Comparison of ENCODE assay signal across 9 cellular contexts in genomic region chr14:101730626-101731186, GRCh38. TPM values are rescaled to one million over a fixed set of nuclear protein-coding genes. Genes with fewer than 3 reads are reported as not detected.
DNase-seq lines count a peak whose midpoint lies in the region; ATAC-seq and TF ChIP-seq lines count a peak whose summit lies in the region.
"Had no signal": no experiment of that assay in that cellular context is flagged by ENCODE, and none has a peak within 500 bp of the region (broad histone marks: within the 10 kb centered on the region; RNA-seq: fewer than 3 reads in every experiment).

No MANE protein-coding gene starts in this region.

- H3K9ac ChIP-seq in HUES6 (ENCODE audit: low read length) = peak overlapping the region; percentile 67
- H3K9ac ChIP-seq: parathyroid adenoma had no signal

- no peaks in the 10 kb centered on the region for H3K27me3 Mint-ChIP-seq in activated T-helper 1 cell treated with anti-CD3 and anti-CD28 coated beads, Interleukin-12 subunit alpha, Interleukin-12 subunit beta, Interleukin-2, Interleukin-4 antibody, amounts not matched to agents 30 ng/mL and 10 ng/mL and 1 ng/mL, durations not matched to agents 14 hours and 24 hours and 36 hours (ENCODE audit: insufficient read depth)

- H3K36me3 ChIP-seq in HUES6 (ENCODE audit: control insufficient read depth, insufficient read depth, low read length) = no peaks in the 10 kb centered on the region
- H3K36me3 ChIP-seq in hepatocyte (replicated peaks; ENCODE audit: insufficient read depth, low read depth) = no peaks in the 10 kb centered on the region

- H3K4me1 Mint-ChIP-seq in activated T-helper 1 cell treated with anti-CD3 and anti-CD28 coated beads, Interleukin-12 subunit alpha, Interleukin-12 subunit beta, Interleukin-2, Interleukin-4 antibody, amounts not matched to agents 30 ng/mL and 10 ng/mL and 1 ng/mL, durations not matched to agents 14 hours and 24 hours and 36 hours (ENCODE audit: low read depth) = peaks cover 64% of the 10 kb centered on the region
- H3K4me1 Mint-ChIP-seq in stimulated activated effector memory CD8-positive, alpha-beta T cell treated with anti-CD3 and anti-CD28 coated beads, Interleukin-12 subunit alpha, Interleukin-12 subunit beta, amount 100 ng/mL, for 72 hours = peaks cover 69% of the 10 kb centered on the region

- H3K27ac ChIP-seq in HUES6 (ENCODE audit: low read depth, low read length) (peak overlapping the region; percentile 27; the same call in 1 of the 2 replicates), hepatocyte (peak overlapping the region; percentile 96)
- H3K27ac ChIP-seq: parathyroid adenoma had no signal

- H3K27me3 ChIP-seq in HUES6 (ENCODE audit: control insufficient read depth, insufficient read depth, low read length) (no peaks in the 10 kb centered on the region), hepatocyte (no peaks in the 10 kb centered on the region)

- H3K9me3 ChIP-seq in HUES6 (ENCODE audit: control insufficient read depth, insufficient read depth, low read depth, low read length) (peaks cover 4% of the 10 kb centered on the region; the same call in 1 of the 2 replicates), hepatocyte (ENCODE audit: low read depth) (no peaks in the 10 kb centered on the region)

- peaks cover 5% of the 10 kb centered on the region for H3K9me3 Mint-ChIP-seq in activated T-helper 1 cell treated with anti-CD3 and anti-CD28 coated beads, Interleukin-12 subunit alpha, Interleukin-12 subunit beta, Interleukin-2, Interleukin-4 antibody, amounts not matched to agents 30 ng/mL and 10 ng/mL and 1 ng/mL, durations not matched to agents 14 hours and 24 hours and 36 hours
- peaks cover 3% of the 10 kb centered on the region for H3K9me3 Mint-ChIP-seq in stimulated activated effector memory CD8-positive, alpha-beta T cell treated with anti-CD3 and anti-CD28 coated beads, Interleukin-12 subunit alpha, Interleukin-12 subunit beta, amount 100 ng/mL, for 72 hours

- peak overlapping the region; percentile 0 for H2AFZ ChIP-seq in hepatocyte

- no peak for TF ChIP-seq CTCF in hepatocyte (IDR thresholded peaks at IDR 0.05; ENCODE audit: poor library complexity)

- ATAC-seq in stimulated activated effector memory CD8-positive, alpha-beta T cell treated with anti-CD3 and anti-CD28 coated beads, Interleukin-12 subunit alpha, Interleukin-12 subunit beta, amount 100 ng/mL, for 72 hours = no peak
- ATAC-seq in GM21381 (IDR thresholded peaks at IDR 0.05; ENCODE audit: unreplicated experiment) = no peak

- H3K36me3 Mint-ChIP-seq in activated T-helper 1 cell treated with anti-CD3 and anti-CD28 coated beads, Interleukin-12 subunit alpha, Interleukin-12 subunit beta, Interleukin-2, Interleukin-4 antibody, amounts not matched to agents 30 ng/mL and 10 ng/mL and 1 ng/mL, durations not matched to agents 14 hours and 24 hours and 36 hours (ENCODE audit: low read depth) = peaks cover 2% of the 10 kb centered on the region
- H3K36me3 Mint-ChIP-seq in stimulated activated effector memory CD8-positive, alpha-beta T cell treated with anti-CD3 and anti-CD28 coated beads, Interleukin-12 subunit alpha, Interleukin-12 subunit beta, amount 100 ng/mL, for 72 hours = no peaks in the 10 kb centered on the region

- H3K4me3 ChIP-seq in HUES6 (ENCODE audit: low read depth, low read length) (peak overlapping the region; percentile 31; the same call in 1 of the 2 replicates), hepatocyte (no peak overlapping the region)

- WGBS in hepatocyte (ENCODE audit: low lambda C conversion rate, missing lambda C conversion rate) = 77% methylated on average over 3 of the region's 3 CpGs

- intact Hi-C loops in activated T-helper 1 cell treated with anti-CD3 and anti-CD28 coated beads, Interleukin-12 subunit alpha, Interleukin-12 subunit beta, Interleukin-2, Interleukin-4 antibody, amounts not matched to agents 30 ng/mL and 10 ng/mL and 1 ng/mL, durations not matched to agents 14 hours and 24 hours and 36 hours (cut with micrococcal nuclease) = loop anchor here (1.0 kb wide), 6 partner anchors 8 to 632 kb away; partner anchors contain the start of genes CINP and TECPR2

- H3K79me2 ChIP-seq in hepatocyte = no peaks in the 10 kb centered on the region
- H3K79me2 ChIP-seq: parathyroid adenoma had no signal

- no peak for DNase-seq in activated T-helper 1 cell treated with anti-CD3 and anti-CD28 coated beads, Interleukin-12 subunit alpha, Interleukin-12 subunit beta, Interleukin-2, Interleukin-4 antibody, amounts not matched to agents 30 ng/mL and 10 ng/mL and 1 ng/mL, durations not matched to agents 14 hours and 24 hours and 36 hours (ENCODE audit: low spot score)
- DNase-seq in hepatocyte (ENCODE audit: low spot score) (no peak), NK-92 (lab: John Stamatoyannopoulos, UW; ENCODE audit: unreplicated experiment) (no peak), cerebellar nuclear complex (lab: John Stamatoyannopoulos, UW) (no peak)
- peak in 1 of 2 donors; percentile 42 for DNase-seq in stimulated activated effector memory CD8-positive, alpha-beta T cell treated with anti-CD3 and anti-CD28 coated beads, Interleukin-12 subunit alpha, Interleukin-12 subunit beta, amount 100 ng/mL, for 72 hours (ENCODE audit: low spot score in 2 of 2)
- DNase-seq: NCI-H1930 had no signal

- H3K4me1 ChIP-seq in HUES6 (ENCODE audit: control insufficient read depth, insufficient read depth, low read length) (peaks cover 32% of the 10 kb centered on the region), hepatocyte (ENCODE audit: insufficient read depth) (peaks cover 7% of the 10 kb centered on the region)

- H3K4me2 ChIP-seq in hepatocyte = peak overlapping the region; percentile 32

- peak overlapping the region; percentile 82 for H3K27ac Mint-ChIP-seq in activated T-helper 1 cell treated with anti-CD3 and anti-CD28 coated beads, Interleukin-12 subunit alpha, Interleukin-12 subunit beta, Interleukin-2, Interleukin-4 antibody, amounts not matched to agents 30 ng/mL and 10 ng/mL and 1 ng/mL, durations not matched to agents 14 hours and 24 hours and 36 hours
- H3K27ac Mint-ChIP-seq in stimulated activated effector memory CD8-positive, alpha-beta T cell treated with anti-CD3 and anti-CD28 coated beads, Interleukin-12 subunit alpha, Interleukin-12 subunit beta, amount 100 ng/mL, for 72 hours = peak overlapping the region; percentile 86

- H4K20me1 ChIP-seq in hepatocyte (ENCODE audit: insufficient read depth, poor library complexity, severe bottlenecking) = no peaks in the 10 kb centered on the region

- peak overlapping the region; percentile 51 for H3K4me3 Mint-ChIP-seq in activated T-helper 1 cell treated with anti-CD3 and anti-CD28 coated beads, Interleukin-12 subunit alpha, Interleukin-12 subunit beta, Interleukin-2, Interleukin-4 antibody, amounts not matched to agents 30 ng/mL and 10 ng/mL and 1 ng/mL, durations not matched to agents 14 hours and 24 hours and 36 hours
- peak overlapping the region; percentile 75 for H3K4me3 Mint-ChIP-seq in stimulated activated effector memory CD8-positive, alpha-beta T cell treated with anti-CD3 and anti-CD28 coated beads, Interleukin-12 subunit alpha, Interleukin-12 subunit beta, amount 100 ng/mL, for 72 hours

- no peaks in the 10 kb centered on the region for H3K9me2 ChIP-seq in hepatocyte (replicated peaks; ENCODE audit: insufficient read depth)

RNA-seq across cellular contexts. Expression of gene PPP2R5C, which starts 30.8 kb away (rescaled TPM):
- 157 and 166 TPM in 2 replicates for total RNA-seq in activated T-helper 1 cell treated with anti-CD3 and anti-CD28 coated beads, Interleukin-12 subunit alpha, Interleukin-12 subunit beta, Interleukin-2, Interleukin-4 antibody, amounts not matched to agents 30 ng/mL and 10 ng/mL and 1 ng/mL, durations not matched to agents 14 hours and 24 hours and 36 hours
- total RNA-seq in hepatocyte = 69.0 and 78.0 TPM in 2 replicates
- 46.8 and 47.4 TPM in 2 replicates for polyA plus RNA-seq in hepatocyte
